ENCODE assay signal across 15 cellular contexts in the genomic region with DNA sequence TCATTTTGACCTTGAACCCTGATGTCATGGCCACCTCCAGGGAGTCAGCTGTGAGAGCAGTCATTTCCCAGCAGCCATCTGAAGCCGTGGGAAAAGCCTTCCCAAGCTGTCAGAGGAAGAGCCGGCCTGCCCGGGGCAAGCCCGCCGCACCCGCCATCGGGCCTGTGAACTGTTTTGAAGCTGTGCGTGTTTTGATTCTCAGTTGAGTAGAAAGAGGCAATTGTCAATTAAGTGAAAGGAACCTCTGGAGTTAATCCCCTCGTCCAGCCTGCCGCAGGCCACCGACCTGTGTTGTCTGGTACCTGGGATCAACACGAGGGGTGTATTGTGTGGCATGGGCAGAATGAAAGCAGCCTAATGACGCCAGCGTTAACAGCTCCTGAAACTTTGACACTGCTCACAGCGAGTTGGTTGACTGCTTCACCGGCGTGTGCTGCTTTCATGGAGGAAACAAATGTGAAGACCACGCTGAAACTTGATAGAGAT.
DNase-seq lines count a peak whose midpoint lies in the region; ATAC-seq and TF ChIP-seq lines count a peak whose summit lies in the region.
"Had no signal": no experiment of that assay in that cellular context is flagged by ENCODE, and none has a peak within 500 bp of the region (broad histone marks: within the 10 kb centered on the region; RNA-seq: fewer than 3 reads in every experiment).

No MANE protein-coding gene starts in this region.

- H3K27ac ChIP-seq in neuronal stem cell (replicated peaks; ENCODE audit: low read length) (no peak overlapping the region), upper lobe of right lung (no peak overlapping the region)
- H3K27ac ChIP-seq: HL-60 had no signal

- H3K23ac ChIP-seq in neuronal stem cell (ENCODE audit: low read depth, low read length, poor library complexity) = no peak overlapping the region

- TF ChIP-seq CTCF in WTC11 (IDR thresholded peaks at IDR 0.05) (no peak), upper lobe of right lung (IDR thresholded peaks at IDR 0.05) (no peak), mesothelial cell of epicardium (IDR thresholded peaks at IDR 0.05; ENCODE audit: unreplicated experiment) (no peak)

- H3K9me3 ChIP-seq in neuronal stem cell (replicated peaks in 1 of 2; ENCODE audit: control insufficient read depth in 2 of 2, insufficient read depth in 1 of 2, low read depth in 1 of 2, low read length in 2 of 2) (no peaks in the 10 kb centered on the region), upper lobe of right lung (no peaks in the 10 kb centered on the region)

- H3K36me3 Mint-ChIP-seq in WTC11 (peaks cover 30% of the 10 kb centered on the region), mesothelial cell of epicardium (peaks cover 23% of the 10 kb centered on the region)
- H3K36me3 Mint-ChIP-seq: CD4-positive, alpha-beta memory T cell had no signal

- H2AFZ ChIP-seq in neuronal stem cell (ENCODE audit: low read length) = no peak overlapping the region

- DNase-seq in WTC11 (ENCODE audit: low spot score) = no peak
- peak; percentile 42 for DNase-seq in islet precursor cell
- peak; percentile 15 for DNase-seq in neuronal stem cell (ENCODE audit: low spot score)
- DNase-seq in upper lobe of right lung = no peak
- DNase-seq in RPMI8226 = no peak
- no peak for DNase-seq in mesothelial cell of epicardium (ENCODE audit: low spot score in 2 of 2, unreplicated experiment in 2 of 2)
- DNase-seq: C1 segment of cervical spinal cord; CD4-positive, alpha-beta memory T cell; DMS79; EL; GDM1 had no signal

- no peak overlapping the region for H3K4me2 ChIP-seq in neuronal stem cell (ENCODE audit: insufficient read depth, low read length, poor library complexity, severe bottlenecking)

- no peaks in the 10 kb centered on the region for H3K27me3 Mint-ChIP-seq in WTC11 (ENCODE audit: low read depth)
- no peaks in the 10 kb centered on the region for H3K27me3 Mint-ChIP-seq in mesothelial cell of epicardium (ENCODE audit: low read depth)
- H3K27me3 Mint-ChIP-seq: B cell had no signal

- no peak overlapping the region for H2AK5ac ChIP-seq in neuronal stem cell (ENCODE audit: low read depth, low read length)

- no peak overlapping the region for H2BK12ac ChIP-seq in neuronal stem cell (ENCODE audit: low read length)

- no CpG with 5 or more reads among the region's 18 CpGs for WGBS in neuronal stem cell (ENCODE audit: extremely low coverage in 2 of 2, insufficient read length in 2 of 2, insufficient replicate concordance in 1 of 2), 2 donors

- no peak overlapping the region for H3K14ac ChIP-seq in neuronal stem cell (ENCODE audit: low read length)

- intact Hi-C loops in upper lobe of right lung (cut with DNase I) = no loop called here

- CTCF ChIA-PET in WTC11 (lab: Charles Lee) = no interaction called here

- ATAC-seq in WTC11 (no peak), upper lobe of right lung (no peak), HG03439 (IDR thresholded peaks at IDR 0.05; ENCODE audit: unreplicated experiment) (no peak)
- ATAC-seq: HCT116 had no signal

- H3K36me3 ChIP-seq in neuronal stem cell (replicated peaks in 1 of 2; ENCODE audit: control insufficient read depth in 2 of 2, insufficient read depth in 2 of 2, low read length in 2 of 2) (peaks cover 13 to 96% of the 10 kb centered on the region in 2 donors), upper lobe of right lung (peaks cover 34% of the 10 kb centered on the region)

- H4K91ac ChIP-seq in neuronal stem cell (ENCODE audit: low read depth, low read length, poor library complexity) = no peak overlapping the region

- H3K4me3 Mint-ChIP-seq in WTC11 (no peak overlapping the region), mesothelial cell of epicardium (no peak overlapping the region)
- H3K4me3 Mint-ChIP-seq: B cell; CD4-positive, alpha-beta memory T cell had no signal

- H3K27ac Mint-ChIP-seq in WTC11 (peak overlapping the region; percentile 44; the same call in 1 of the 2 replicates), mesothelial cell of epicardium (no peak overlapping the region)
- H3K27ac Mint-ChIP-seq: B cell; CD4-positive, alpha-beta memory T cell had no signal

- no peak overlapping the region for H3K4ac ChIP-seq in neuronal stem cell (ENCODE audit: low read length)

- H3K27me3 ChIP-seq in neuronal stem cell (ENCODE audit: control insufficient read depth in 3 of 3, insufficient read depth in 3 of 3, low read depth in 1 of 3, low read length in 3 of 3) = no peaks in the 10 kb centered on the region
- H3K27me3 ChIP-seq in upper lobe of right lung = no peaks in the 10 kb centered on the region

- no peaks in the 10 kb centered on the region for H3K9me3 Mint-ChIP-seq in WTC11
- no peaks in the 10 kb centered on the region for H3K9me3 Mint-ChIP-seq in mesothelial cell of epicardium
- H3K9me3 Mint-ChIP-seq: CD4-positive, alpha-beta memory T cell had no signal

- POLR2A ChIA-PET in WTC11 (lab: Charles Lee) = no interaction called here

- H2BK5ac ChIP-seq in neuronal stem cell (ENCODE audit: low read length) = no peak overlapping the region

- peaks cover 0 to 5% of the 10 kb centered on the region in 2 donors for H3K4me1 ChIP-seq in neuronal stem cell (ENCODE audit: control insufficient read depth in 2 of 2, insufficient read depth in 1 of 2, low read depth in 1 of 2, low read length in 2 of 2)
- no peaks in the 10 kb centered on the region for H3K4me1 ChIP-seq in upper lobe of right lung

- H3K4me1 Mint-ChIP-seq in WTC11 (peaks cover 38% of the 10 kb centered on the region), mesothelial cell of epicardium (no peaks in the 10 kb centered on the region)
- H3K4me1 Mint-ChIP-seq: B cell; CD4-positive, alpha-beta memory T cell had no signal

- H3K79me1 ChIP-seq in neuronal stem cell (ENCODE audit: low read depth, low read length) = peaks cover 3% of the 10 kb centered on the region

- no peak overlapping the region for H2BK15ac ChIP-seq in neuronal stem cell (ENCODE audit: low read length)

- H3K4me3 ChIP-seq in neuronal stem cell (ENCODE audit: low read length in 2 of 2) = no peak overlapping the region
- H3K4me3 ChIP-seq in upper lobe of right lung = no peak overlapping the region

- no peak overlapping the region for H3K18ac ChIP-seq in neuronal stem cell (ENCODE audit: low read length)

- H4K8ac ChIP-seq in neuronal stem cell (ENCODE audit: low read depth, low read length) = no peak overlapping the region

- H2BK120ac ChIP-seq in neuronal stem cell (ENCODE audit: low read depth, low read length) = no peak overlapping the region

- no peak overlapping the region for H3K9ac ChIP-seq in neuronal stem cell (ENCODE audit: low read depth, low read length, poor library complexity)

TF ChIP-seq in WTC11, 78 proteins besides CTCF, POLR2A, EP300 and RAD21 (continues in another document):
- TF ChIP-seq JAZF1 (CRISPR knock-in tag; IDR thresholded peaks at IDR 0.05) (no peak), E2F4 (CRISPR knock-in tag; IDR thresholded peaks at IDR 0.05; ENCODE audit: borderline replicate concordance, low read depth) (no peak), HMGA2 (CRISPR knock-in tag; IDR thresholded peaks at IDR 0.05) (no peak), SMAD3 (CRISPR knock-in tag; IDR thresholded peaks at IDR 0.05; ENCODE audit: borderline replicate concordance) (no peak), ZNF671 (CRISPR knock-in tag; IDR thresholded peaks at IDR 0.05) (no peak), IRF1 (CRISPR knock-in tag; IDR thresholded peaks at IDR 0.05) (no peak), E2F1 (CRISPR knock-in tag; IDR thresholded peaks at IDR 0.05) (no peak), ATF1 (CRISPR knock-in tag; IDR thresholded peaks at IDR 0.05) (no peak), TP53 (CRISPR knock-in tag; IDR thresholded peaks at IDR 0.05) (no peak)
- TF ChIP-seq, protein P1, sequence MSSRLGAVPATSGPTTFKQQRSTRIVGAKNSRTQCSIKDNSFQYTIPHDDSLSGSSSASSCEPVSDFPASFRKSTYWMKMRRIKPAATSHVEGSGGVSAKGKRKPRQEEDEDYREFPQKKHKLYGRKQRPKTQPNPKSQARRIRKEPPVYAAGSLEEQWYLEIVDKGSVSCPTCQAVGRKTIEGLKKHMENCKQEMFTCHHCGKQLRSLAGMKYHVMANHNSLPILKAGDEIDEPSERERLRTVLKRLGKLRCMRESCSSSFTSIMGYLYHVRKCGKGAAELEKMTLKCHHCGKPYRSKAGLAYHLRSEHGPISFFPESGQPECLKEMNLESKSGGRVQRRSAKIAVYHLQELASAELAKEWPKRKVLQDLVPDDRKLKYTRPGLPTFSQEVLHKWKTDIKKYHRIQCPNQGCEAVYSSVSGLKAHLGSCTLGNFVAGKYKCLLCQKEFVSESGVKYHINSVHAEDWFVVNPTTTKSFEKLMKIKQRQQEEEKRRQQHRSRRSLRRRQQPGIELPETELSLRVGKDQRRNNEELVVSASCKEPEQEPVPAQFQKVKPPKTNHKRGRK (CRISPR knock-in tag; IDR thresholded peaks at IDR 0.05; ENCODE audit: borderline replicate concordance) = no peak

Comparison
In these comparisons a context has a peak if more than half of its experiments do, and no peak if none do; other contexts are left out.
1. DNase-seq: peak in islet precursor cell (single experiment) and neuronal stem cell (single experiment); none in WTC11 (single experiment), upper lobe of right lung (single experiment), RPMI8226 (single experiment) and mesothelial cell of epicardium (0 of 2).